19 cellular contexts compared by ENCODE assay signal in genomic region chr16:73017321-73017720, GRCh38. TPM values are rescaled to one million over a fixed set of nuclear protein-coding genes. Genes with fewer than 3 reads are reported as not detected.
DNase-seq lines count a peak whose midpoint lies in the region; ATAC-seq and TF ChIP-seq lines count a peak whose summit lies in the region.
"Had no signal": no experiment of that assay in that cellular context is flagged by ENCODE, and none has a peak within 500 bp of the region (broad histone marks: within the 10 kb centered on the region; RNA-seq: fewer than 3 reads in every experiment).

No MANE protein-coding gene starts in this region.

- no peak overlapping the region for H2BK15ac ChIP-seq in IMR-90 (ENCODE audit: low read depth, low read length)
- H2BK15ac ChIP-seq in mesendoderm (replicated peaks; ENCODE audit: low read depth) = no peak overlapping the region

- H3K18ac ChIP-seq in IMR-90 (ENCODE audit: low read depth, low read length) (no peak overlapping the region), mesendoderm (ENCODE audit: low read length) (no peak overlapping the region)

- POLR2A ChIA-PET in IMR-90 (lab: Charles Lee; ENCODE audit: unreplicated experiment) = no interaction called here

- TF ChIP-seq CTCF in IMR-90 (conservative IDR thresholded peaks at IDR 0.05; ENCODE audit: low read depth, low read length) (no peak), prostate gland (IDR thresholded peaks at IDR 0.05) (no peak), tibial artery (IDR thresholded peaks at IDR 0.05) (no peak)

- H2BK20ac ChIP-seq in IMR-90 (ENCODE audit: low read depth, low read length) = no peak overlapping the region

- no peaks in the 10 kb centered on the region for H3K9me3 ChIP-seq in IMR-90 (ENCODE audit: control insufficient read depth, insufficient read depth, low read length)
- H3K9me3 ChIP-seq in prostate gland = no peaks in the 10 kb centered on the region
- H3K9me3 ChIP-seq in tibial artery = no peaks in the 10 kb centered on the region
- H3K9me3 ChIP-seq: SK-N-SH had no signal

- H3K4me3 ChIP-seq in IMR-90 (ENCODE audit: insufficient read depth, low read depth, low read length) (no peak overlapping the region), prostate gland (no peak overlapping the region), tibial artery (no peak overlapping the region), mesendoderm (ENCODE audit: low read length) (no peak overlapping the region)
- H3K4me3 ChIP-seq: GM23338 had no signal

- no peak overlapping the region for H3K9ac ChIP-seq in IMR-90 (ENCODE audit: low read depth, low read length)
- H3K9ac ChIP-seq in mesendoderm (ENCODE audit: low read length) = no peak overlapping the region
- H3K9ac ChIP-seq: SK-N-SH had no signal

- CTCF ChIA-PET in IMR-90 (lab: Yijun Ruan, JAX) = no interaction called here

- H3K4me2 ChIP-seq in IMR-90 (ENCODE audit: low read depth, low read length) (no peak overlapping the region), mesendoderm (ENCODE audit: low read length) (no peak overlapping the region)
- H3K4me2 ChIP-seq: GM23338 had no signal

- in situ Hi-C loops in IMR-90 (cut with MboI; ENCODE audit: low sequenced_read_pairs) = no loop called here

- H4K8ac ChIP-seq in IMR-90 (ENCODE audit: low read depth in 2 of 2, low read length in 2 of 2) (no peak overlapping the region; a peak in 1 of 4 replicates), mesendoderm (ENCODE audit: low read depth, low read length) (no peak overlapping the region)

- intact Hi-C loops in IMR-90 (cut with micrococcal nuclease) (no loop called here), prostate gland (cut with DNase I) (no loop called here), tibial artery (cut with DNase I; ENCODE audit: low total_unique reads) (no loop called here)

- H2BK5ac ChIP-seq in IMR-90 (ENCODE audit: low read depth, low read length, poor library complexity, severe bottlenecking) (no peak overlapping the region), mesendoderm (ENCODE audit: low read length) (no peak overlapping the region)

- no TSS peak for BruUV-seq in IMR-90 (replicated peaks; lab: Mats Ljungman, UMichigan)

- H3K36me3 ChIP-seq in IMR-90 (ENCODE audit: control insufficient read depth, insufficient read depth, low read length) (no peaks in the 10 kb centered on the region), prostate gland (no peaks in the 10 kb centered on the region), tibial artery (no peaks in the 10 kb centered on the region), mesendoderm (ENCODE audit: control insufficient read depth, insufficient read depth, low read length) (no peaks in the 10 kb centered on the region)

- no peak overlapping the region for H4K5ac ChIP-seq in IMR-90 (ENCODE audit: low read depth, low read length)
- no peak overlapping the region for H4K5ac ChIP-seq in mesendoderm (ENCODE audit: low read length)

- H3K79me2 ChIP-seq in mesendoderm (ENCODE audit: control insufficient read depth, insufficient read depth, low read length) = no peaks in the 10 kb centered on the region

- TF ChIP-seq POLR2A in IMR-90 (IDR thresholded peaks at IDR 0.05; ENCODE audit: low read depth, low read length) (no peak), prostate gland (IDR thresholded peaks at IDR 0.05) (no peak)

- no peak overlapping the region for H2AFZ ChIP-seq in IMR-90 (replicated peaks; ENCODE audit: low read length, poor library complexity)
- H2AFZ ChIP-seq: GM23338 had no signal

- H3K27ac ChIP-seq in IMR-90 (ENCODE audit: insufficient read depth, low read length) (no peak overlapping the region), prostate gland (peak overlapping the region; percentile 65 to 70), tibial artery (peak overlapping the region; percentile 19 to 99), mesendoderm (ENCODE audit: low read depth, low read length) (no peak overlapping the region)

- H2BK120ac ChIP-seq in IMR-90 (ENCODE audit: low read depth, low read length) (no peak overlapping the region), mesendoderm (ENCODE audit: low read depth, low read length) (no peak overlapping the region)

- H3K27me3 ChIP-seq in IMR-90 (ENCODE audit: control insufficient read depth, insufficient read depth, low read length) (no peaks in the 10 kb centered on the region), prostate gland (replicated peaks; ENCODE audit: insufficient read depth) (no peaks in the 10 kb centered on the region), tibial artery (no peaks in the 10 kb centered on the region), mesendoderm (ENCODE audit: insufficient read depth, low read length, poor library complexity) (no peaks in the 10 kb centered on the region)

- H3K9me1 ChIP-seq in IMR-90 (ENCODE audit: insufficient read depth, low read length) = peaks cover 23% of the 10 kb centered on the region

- dilution Hi-C loops in IMR-90 (cut with HindIII; ENCODE audit: low sequenced_read_pairs, unreplicated experiment) = no loop called here

- H3K56ac ChIP-seq in IMR-90 (ENCODE audit: extremely low read depth, insufficient read depth, low read length) (no peak overlapping the region), mesendoderm (ENCODE audit: low read length) (no peak overlapping the region)

- peaks cover 18% of the 10 kb centered on the region for H3K4me1 ChIP-seq in IMR-90 (ENCODE audit: control insufficient read depth, insufficient read depth, low read length)
- H3K4me1 ChIP-seq in prostate gland (replicated peaks) = peaks cover 25% of the 10 kb centered on the region
- peaks cover 7 to 98% (median 62%) of the 10 kb centered on the region in 4 donors for H3K4me1 ChIP-seq in tibial artery
- H3K4me1 ChIP-seq in mesendoderm (ENCODE audit: control insufficient read depth, low read depth, low read length) = no peaks in the 10 kb centered on the region

- no peak for ATAC-seq in IMR-90 (ENCODE audit: low read depth)
- ATAC-seq: GM23338, PC-3 had no signal

- H4K91ac ChIP-seq in IMR-90 (ENCODE audit: insufficient read depth, low read depth, low read length) = no peak overlapping the region

- H2AK5ac ChIP-seq in IMR-90 (ENCODE audit: low read depth, low read length) (no peak overlapping the region; the same call in 1 of the 2 replicates), mesendoderm (ENCODE audit: low read length) (no peak overlapping the region)

- TF ChIP-seq RAD21 in IMR-90 (IDR thresholded peaks at IDR 0.05; ENCODE audit: low read length) = no peak

- no peak for DNase-seq in IMR-90
- DNase-seq in mesenteric fat pad (ENCODE audit: low spot score) = peak; percentile 41
- DNase-seq in prostate gland (ENCODE audit: low spot score) = no peak
- peak in 1 of 2 donors; percentile 51 for DNase-seq in tibial artery
- no peak for DNase-seq in NOMO-1 treated with DMSO at 0.1 percent for 48 hours (lab: John Stamatoyannopoulos, UW; ENCODE audit: unreplicated experiment)
- no peak for DNase-seq in NCI-H2196 (lab: John Stamatoyannopoulos, UW; ENCODE audit: unreplicated experiment)
- DNase-seq in mesendoderm = no peak
- DNase-seq in NAMALWA (ENCODE audit: low spot score) = no peak
- DNase-seq: KBM-7, NCI-H187, NCI-H2107, NCI-H2227 treated with DMSO at 0.1 percent for 48 hours, NCI-H510A treated with DMSO at 0.1 percent for 48 hours, NCI-H774, PC-3, RPMI8226, SHP77 treated with DMSO at 0.1 percent for 48 hours, SK-N-SH had no signal

- H3K79me1 ChIP-seq in IMR-90 (ENCODE audit: low read depth in 1 of 2, low read length in 2 of 2) (peaks cover 48 to 90% of the 10 kb centered on the region in 2 experiments), mesendoderm (ENCODE audit: low read length) (no peaks in the 10 kb centered on the region)

- 0 out of 2 replicates have a peak overlapping the region, but pooled peaks have one; percentile 9 for H3K14ac ChIP-seq in IMR-90 (replicated peaks; ENCODE audit: low read depth, low read length)

- H3K4ac ChIP-seq in IMR-90 (ENCODE audit: low read depth, low read length) (no peak overlapping the region), mesendoderm (ENCODE audit: low read depth, low read length) (no peak overlapping the region)

- H2AK9ac ChIP-seq in IMR-90 (replicated peaks; ENCODE audit: low read depth, low read length, poor library complexity) = no peak overlapping the region

- H4K20me1 ChIP-seq in IMR-90 (ENCODE audit: insufficient read depth, low read length) = peaks cover 64% of the 10 kb centered on the region

- WGBS in IMR-90 (ENCODE audit: extremely low coverage in 2 of 2, insufficient read length in 1 of 2), 2 experiments = 94% methylated on average over 2 of the region's 5 CpGs; no CpG with 5 or more reads in 1 of the 2 experiments
- 49% methylated on average over 5 of the region's 5 CpGs for WGBS in prostate gland
- WGBS in mesendoderm (ENCODE audit: extremely low coverage, insufficient coverage, low lambda C conversion rate) = no CpG with 5 or more reads among the region's 5 CpGs

- H3K23ac ChIP-seq in IMR-90 (ENCODE audit: low read depth, low read length) (no peak overlapping the region), mesendoderm (ENCODE audit: low read length) (no peak overlapping the region)

TF ChIP-seq in IMR-90, 13 proteins besides CTCF, POLR2A, EP300 and RAD21 (continues in another document):
- TF ChIP-seq CEBPB (IDR thresholded peaks at IDR 0.05; ENCODE audit: low read depth, low read length) (no peak), CHD1 (IDR thresholded peaks at IDR 0.05; ENCODE audit: low read depth, low read length) (no peak), BHLHE40 (IDR thresholded peaks at IDR 0.05; ENCODE audit: low read depth, low read length) (no peak)
- TF ChIP-seq, protein P1, sequence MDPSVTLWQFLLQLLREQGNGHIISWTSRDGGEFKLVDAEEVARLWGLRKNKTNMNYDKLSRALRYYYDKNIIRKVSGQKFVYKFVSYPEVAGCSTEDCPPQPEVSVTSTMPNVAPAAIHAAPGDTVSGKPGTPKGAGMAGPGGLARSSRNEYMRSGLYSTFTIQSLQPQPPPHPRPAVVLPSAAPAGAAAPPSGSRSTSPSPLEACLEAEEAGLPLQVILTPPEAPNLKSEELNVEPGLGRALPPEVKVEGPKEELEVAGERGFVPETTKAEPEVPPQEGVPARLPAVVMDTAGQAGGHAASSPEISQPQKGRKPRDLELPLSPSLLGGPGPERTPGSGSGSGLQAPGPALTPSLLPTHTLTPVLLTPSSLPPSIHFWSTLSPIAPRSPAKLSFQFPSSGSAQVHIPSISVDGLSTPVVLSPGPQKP (IDR thresholded peaks at IDR 0.05; ENCODE audit: borderline replicate concordance, low read depth, low read length) = no peak

RNA-seq across cellular contexts. Expression of gene ZFHX3, which starts 30.6 kb away (rescaled TPM):
- total RNA-seq in IMR-90 (2012; rRNA removed) (1.4 and 2.2 TPM in 2 replicates), mesenteric fat pad (28.8 TPM), prostate gland (10 to 100 TPM; 51.1 to 53.9 TPM)
- polyA plus RNA-seq in IMR-90 (2012; rRNA removed) = 1.7 and 2.0 TPM in 2 replicates
- polyA plus RNA-seq in IMR-90 (2012; cell fraction: cytosol; rRNA removed) = 0.78 and 1.1 TPM in 2 replicates
- 1.9 and 2.8 TPM in 2 replicates for polyA plus RNA-seq in IMR-90 (2012; cell fraction: nucleus; rRNA removed; ENCODE audit: low replicate concordance)
- polyA plus RNA-seq in mesendoderm (2013, experiment 1 of 2) = 0.86 TPM
- 0.76 TPM for polyA plus RNA-seq in mesendoderm (2013, experiment 2 of 2)

Comparison
In these comparisons a context has a peak if more than half of its experiments do, and no peak if none do; other contexts are left out.
1. H3K27ac ChIP-seq: peak in prostate gland (2 of 2) and tibial artery (2 of 2); none in IMR-90 (single experiment) and mesendoderm (single experiment).